In the genomic region with DNA sequence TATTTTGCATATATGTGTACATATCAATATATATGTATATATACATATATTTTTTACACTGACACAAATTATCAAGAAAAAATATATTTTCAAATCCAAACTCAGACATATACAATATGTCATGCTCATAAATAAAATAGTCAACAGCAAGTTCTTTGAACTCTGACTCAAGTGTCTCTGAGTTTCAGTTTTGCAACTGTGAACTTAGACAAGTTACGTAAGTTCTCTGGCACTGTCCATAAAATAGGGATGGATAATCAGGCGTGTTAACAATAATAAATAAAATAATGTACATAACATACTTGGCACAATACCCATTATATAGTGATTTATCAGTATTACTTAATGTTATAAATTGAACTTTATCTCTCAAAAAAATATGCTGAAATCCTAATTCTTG, we compare ENCODE assay signal across 20 cellular contexts. TPM values are rescaled to one million over a fixed set of nuclear protein-coding genes. Genes with fewer than 3 reads are reported as not detected.
A peak's percentile ranks its signal among the peaks of the same experiment; 100 is the strongest.
DNase-seq lines count a peak whose midpoint lies in the region.
"Had no signal": no experiment of that assay in that cellular context is flagged by ENCODE, and none has a peak within 500 bp of the region (broad histone marks: within the 10 kb centered on the region; RNA-seq: fewer than 3 reads in every experiment).

No MANE protein-coding gene starts in this region.

- H3K27ac ChIP-seq in SK-N-MC (0 out of 2 replicates have a peak overlapping the region, but pooled peaks have one; percentile 1), mesenchymal stem cell (ENCODE audit: low read length, poor library complexity, severe bottlenecking) (no peak overlapping the region)

- H3K4ac ChIP-seq in mesenchymal stem cell (ENCODE audit: low read depth in 1 of 2, low read length in 2 of 2): no peak overlapping the region

- no CpG with 5 or more reads among the region's 2 CpGs for WGBS in mesenchymal stem cell

- no peaks in the 10 kb centered on the region for H3K79me1 ChIP-seq in mesenchymal stem cell (replicated peaks; ENCODE audit: low read length, poor library complexity, severe bottlenecking)

- H3K23ac ChIP-seq in mesenchymal stem cell (ENCODE audit: low read length in 2 of 2): no peak overlapping the region

- no peak overlapping the region for H2BK15ac ChIP-seq in mesenchymal stem cell (ENCODE audit: low read depth, poor library complexity, severe bottlenecking)

- no peak overlapping the region for H2AK5ac ChIP-seq in mesenchymal stem cell (ENCODE audit: low read length, severe bottlenecking)

- H4K91ac ChIP-seq in mesenchymal stem cell (ENCODE audit: low read length): no peak overlapping the region

- no peak overlapping the region for H2AFZ ChIP-seq in mesenchymal stem cell (ENCODE audit: low read depth, low read length)

- H3K18ac ChIP-seq in mesenchymal stem cell (ENCODE audit: low read depth in 1 of 2, low read length in 2 of 2): no peak overlapping the region

- no peak overlapping the region for H3K4me3 ChIP-seq in SK-N-MC
- no peak overlapping the region for H3K4me3 ChIP-seq in mesenchymal stem cell (ENCODE audit: insufficient read depth in 1 of 2, low read depth in 1 of 2, low read length in 2 of 2)
- H3K4me3 ChIP-seq: MG63 had no signal

- DNase-seq in NOMO-1 treated with DMSO at 0.1 percent for 48 hours (lab: John Stamatoyannopoulos, UW; ENCODE audit: unreplicated experiment): peak; percentile 9
- no peak for DNase-seq in NOMO-1 treated with dmso at 0.1 percent for 144 hours (lab: John Stamatoyannopoulos, UW; ENCODE audit: unreplicated experiment)
- DNase-seq in SK-N-MC (ENCODE audit: low read depth, low spot score): no peak
- peak; percentile 7 for DNase-seq in fibroblast of gingiva (ENCODE audit: low read depth)
- peak; percentile 20 for DNase-seq in mesenchymal stem cell
- no peak for DNase-seq in inferior parietal cortex (ENCODE audit: extremely low spot score)
- no peak for DNase-seq in RKO (ENCODE audit: low spot score)
- no peak for DNase-seq in NCI-H2029 treated with DMSO at 0.1 percent for 48 hours (lab: John Stamatoyannopoulos, UW)
- DNase-seq: 8988T, DMS53, GF-D8, Kasumi-1, MG63, NCI-H1105 treated with DMSO at 0.1 percent for 48 hours, NCI-H2081 treated with DMSO at 0.1 percent for 48 hours, NCI-H2171 treated with DMSO at 0.1 percent for 48 hours, NCI-H446, NCI-H526, RPMI8226, SHP77 had no signal

- H3K4me2 ChIP-seq in mesenchymal stem cell (ENCODE audit: low read length, poor library complexity, severe bottlenecking): no peak overlapping the region

- H3K14ac ChIP-seq in mesenchymal stem cell (ENCODE audit: low read length in 2 of 2): no peak overlapping the region

- H2BK5ac ChIP-seq in mesenchymal stem cell (ENCODE audit: low read depth, low read length, poor library complexity, severe bottlenecking): no peak overlapping the region

- no peaks in the 10 kb centered on the region for H3K4me1 ChIP-seq in mesenchymal stem cell (ENCODE audit: control insufficient read depth, insufficient read depth, low read depth, low read length)

- H3K9me3 ChIP-seq in SK-N-MC (ENCODE audit: low read depth, low read length): no peaks in the 10 kb centered on the region
- no peaks in the 10 kb centered on the region for H3K9me3 ChIP-seq in mesenchymal stem cell (ENCODE audit: control insufficient read depth, low read length)
- H3K9me3 ChIP-seq: MG63 had no signal

- H2BK12ac ChIP-seq in mesenchymal stem cell (ENCODE audit: low read length in 2 of 2): no peak overlapping the region

- H2BK120ac ChIP-seq in mesenchymal stem cell (ENCODE audit: low read depth, low read length): no peak overlapping the region

- no peaks in the 10 kb centered on the region for H3K27me3 ChIP-seq in mesenchymal stem cell (ENCODE audit: control insufficient read depth in 1 of 2, insufficient read depth in 1 of 2, low read length in 2 of 2)
- H3K27me3 ChIP-seq: MG63 had no signal

- H3K9ac ChIP-seq in SK-N-MC (ENCODE audit: insufficient read length): no peak overlapping the region
- no peak overlapping the region for H3K9ac ChIP-seq in mesenchymal stem cell (ENCODE audit: low read length)

- H4K8ac ChIP-seq in mesenchymal stem cell (ENCODE audit: low read length): no peak overlapping the region

- H3K36me3 ChIP-seq in SK-N-MC (ENCODE audit: insufficient read depth, low read length) (peaks cover 48% of the 10 kb centered on the region), mesenchymal stem cell (ENCODE audit: control insufficient read depth in 1 of 2, insufficient read depth in 2 of 2, low read depth in 1 of 2, low read length in 2 of 2) (peaks cover 4 to 59% of the 10 kb centered on the region in 2 experiments)

RNA-seq across cellular contexts. Expression of gene XRN1, which starts 12.1 kb away (rescaled TPM):
- 15.8 TPM for polyA plus RNA-seq in mesenchymal stem cell (2013, experiment 1 of 2)
- 14.1 TPM for polyA plus RNA-seq in mesenchymal stem cell (2013, experiment 2 of 2)

Comparison
In these comparisons a context has a peak if more than half of its experiments do, and no peak if none do; other contexts are left out.
1. DNase-seq: peak in NOMO-1 treated with DMSO at 0.1 percent for 48 hours (single experiment), fibroblast of gingiva (single experiment) and mesenchymal stem cell (single experiment); none in NOMO-1 treated with dmso at 0.1 percent for 144 hours (single experiment), SK-N-MC (single experiment), inferior parietal cortex (single experiment), RKO (single experiment) and NCI-H2029 treated with DMSO at 0.1 percent for 48 hours (single experiment).